In the genomic region with DNA sequence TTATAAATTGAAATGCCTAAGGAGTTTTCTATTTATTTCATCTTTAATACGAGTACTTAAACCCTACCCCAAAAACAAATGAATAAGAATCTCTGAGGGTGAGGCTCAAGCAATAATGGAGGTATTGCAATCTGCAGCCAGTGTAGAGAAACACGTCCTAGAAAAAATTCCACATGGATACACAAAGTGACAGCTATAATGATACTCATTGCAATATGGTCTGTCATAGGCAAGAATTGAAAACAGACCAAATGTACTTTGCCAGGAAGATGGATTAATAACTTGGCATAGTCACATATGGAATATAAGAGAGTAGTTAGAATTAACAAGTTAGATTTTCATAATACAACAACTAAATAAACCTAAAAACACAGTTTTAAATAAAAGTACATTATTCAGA, we compare ENCODE assay signal across 6 cellular contexts.
"Had no signal": no experiment of that assay in that cellular context is flagged by ENCODE, and none has a peak within 500 bp of the region (broad histone marks: within the 10 kb centered on the region; RNA-seq: fewer than 3 reads in every experiment).

No MANE protein-coding gene starts in this region.

- ATAC-seq: HepG2, K562 had no signal

- H3K4me3 ChIP-seq: K562 had no signal

- DNase-seq: IMR-90, KBM-7 had no signal

- H3K27ac ChIP-seq: HL-60 had no signal

- FAIRE-seq: HepG2, HTR-8/SVneo, K562 had no signal
